Comparison of ENCODE assay signal across 20 cellular contexts in genomic region chr1:1917304-1917976, GRCh38. TPM values are rescaled to one million over a fixed set of nuclear protein-coding genes. Genes with fewer than 3 reads are reported as not detected.
DNase-seq lines count a peak whose midpoint lies in the region; ATAC-seq, FAIRE-seq and TF ChIP-seq lines count a peak whose summit lies in the region.
"Had no signal": no experiment of that assay in that cellular context is flagged by ENCODE, and none has a peak within 500 bp of the region (broad histone marks: within the 10 kb centered on the region; RNA-seq: fewer than 3 reads in every experiment).

No MANE protein-coding gene starts in this region.

- H3K9me3 ChIP-seq in right cardiac atrium (ENCODE audit: control insufficient read depth, low read length) (no peaks in the 10 kb centered on the region), heart right ventricle (no peaks in the 10 kb centered on the region), body of pancreas (no peaks in the 10 kb centered on the region), endodermal cell (ENCODE audit: control insufficient read depth, low read length) (no peaks in the 10 kb centered on the region)
- H3K9me3 ChIP-seq: left lung had no signal

- peak in 2 of 3 donors; percentile 15 to 44 for TF ChIP-seq POLR2A in body of pancreas (IDR thresholded peaks at IDR 0.05)

- FAIRE-seq in RCC 7860 (lab: Jason Lieb, UNC): no peak
- FAIRE-seq: GM12891 had no signal

- H3K27ac ChIP-seq in right cardiac atrium (ENCODE audit: low read length) (no peak overlapping the region), heart right ventricle (no peak overlapping the region), body of pancreas (peak overlapping the region; percentile 81 to 96 (median 93)), endodermal cell (ENCODE audit: low read depth, low read length) (no peak overlapping the region)
- H3K27ac ChIP-seq: left lung had no signal

- TF ChIP-seq CTCF in heart right ventricle (IDR thresholded peaks at IDR 0.05) (no peak), body of pancreas (IDR thresholded peaks at IDR 0.05) (no peak), nephron (IDR thresholded peaks at IDR 0.05; ENCODE audit: unreplicated experiment in 3 of 3) (no peak), endodermal cell (conservative IDR thresholded peaks at IDR 0.05) (no peak)

- intact Hi-C loops in right cardiac atrium (cut with DNase I) (no loop called here), heart right ventricle (cut with DNase I) (no loop called here), body of pancreas (cut with DNase I) (no loop called here)

- WGBS in right cardiac atrium: 94% methylated on average over 14 of the region's 14 CpGs
- 93 to 96% methylated on average over 14 of the region's 14 CpGs for WGBS in heart right ventricle, 2 donors
- 31 to 34% methylated on average over 9 to 14 of the region's 14 CpGs for WGBS in body of pancreas, 2 donors
- WGBS in endodermal cell (ENCODE audit: insufficient coverage in 1 of 2, insufficient read length in 1 of 2), 2 experiments: 88 to 93% methylated on average over 11 to 14 of the region's 14 CpGs

- H3K36me3 Mint-ChIP-seq in nephron (ENCODE audit: low read depth) (no peaks in the 10 kb centered on the region), endodermal cell (ENCODE audit: low read depth) (no peaks in the 10 kb centered on the region)
- H3K36me3 Mint-ChIP-seq: activated naive CD8-positive, alpha-beta T cell treated with anti-CD3 and anti-CD28 coated beads for 36 hours had no signal

- ATAC-seq in right cardiac atrium (no peak), heart right ventricle (no peak), body of pancreas (no peak), GM21786 (IDR thresholded peaks at IDR 0.05; ENCODE audit: unreplicated experiment) (no peak)
- ATAC-seq: activated CD4-positive, CD25-positive, alpha-beta regulatory T cell treated with anti-CD3 and anti-CD28 coated beads, Interleukin-2, amount 50 U/mL, for 24 hours; left lung had no signal

- no peak overlapping the region for H3K9ac ChIP-seq in endodermal cell (ENCODE audit: extremely low read depth, low read length, poor library complexity, severe bottlenecking)

- H3K4me1 Mint-ChIP-seq in nephron (peaks cover 22% of the 10 kb centered on the region), endodermal cell (no peaks in the 10 kb centered on the region)

- H3K36me3 ChIP-seq in heart right ventricle (no peaks in the 10 kb centered on the region), body of pancreas (replicated peaks in 1 of 2; ENCODE audit: insufficient read depth in 1 of 2, low read depth in 2 of 2) (no peaks in the 10 kb centered on the region), endodermal cell (ENCODE audit: control insufficient read depth, insufficient read depth, low read length) (no peaks in the 10 kb centered on the region)
- H3K36me3 ChIP-seq: left lung had no signal

- H3K4me3 ChIP-seq in right cardiac atrium (ENCODE audit: low read length) (no peak overlapping the region), heart right ventricle (no peak overlapping the region), body of pancreas (peak overlapping the region in 1 of 2 donors; percentile 1), endodermal cell (ENCODE audit: low read length) (no peak overlapping the region)

- H3K4me1 ChIP-seq in right cardiac atrium (ENCODE audit: control insufficient read depth, insufficient read depth, low read length): no peaks in the 10 kb centered on the region
- peaks cover 10 to 19% (median 13%) of the 10 kb centered on the region in 9 donors for H3K4me1 ChIP-seq in heart right ventricle
- peaks cover 60% of the 10 kb centered on the region for H3K4me1 ChIP-seq in body of pancreas
- H3K4me1 ChIP-seq in endodermal cell (ENCODE audit: control insufficient read depth, insufficient read depth, low read length): no peaks in the 10 kb centered on the region

- H3K4me3 Mint-ChIP-seq in nephron (peak overlapping the region; percentile 43 to 62 (median 57)), endodermal cell (no peak overlapping the region)

- H3K27me3 ChIP-seq in right cardiac atrium (ENCODE audit: control insufficient read depth, insufficient read depth) (no peaks in the 10 kb centered on the region), heart right ventricle (no peaks in the 10 kb centered on the region), body of pancreas (no peaks in the 10 kb centered on the region), endodermal cell (ENCODE audit: control insufficient read depth, insufficient read depth, low read length, poor library complexity, severe bottlenecking) (peaks cover 7% of the 10 kb centered on the region)

- H3K27ac Mint-ChIP-seq in nephron (no peak overlapping the region), endodermal cell (no peak overlapping the region)
- H3K27ac Mint-ChIP-seq: activated naive CD8-positive, alpha-beta T cell treated with anti-CD3 and anti-CD28 coated beads for 36 hours had no signal

- DNase-seq in right cardiac atrium (peak in 2 of 3 donors; percentile 42 to 55), heart right ventricle (no peak), body of pancreas (peak; percentile 52 to 68 (median 64)), endodermal cell (no peak), RCC 7860 (ENCODE audit: low spot score) (no peak), epidermal melanocyte (ENCODE audit: insufficient read length, low spot score) (no peak)
- DNase-seq: activated naive CD8-positive, alpha-beta T cell treated with anti-CD3 and anti-CD28 coated beads for 36 hours; central memory CD4-positive, alpha-beta T cell; GDM1; H7; left lung; NCI-H146; NCI-H226; retina; SHP77; T-helper 2 cell had no signal

- H3K27me3 Mint-ChIP-seq in nephron (ENCODE audit: low read depth) (peaks cover 13% of the 10 kb centered on the region), endodermal cell (ENCODE audit: insufficient read depth) (peaks cover 11% of the 10 kb centered on the region)
- H3K27me3 Mint-ChIP-seq: activated naive CD8-positive, alpha-beta T cell treated with anti-CD3 and anti-CD28 coated beads for 36 hours had no signal

- H3K9me3 Mint-ChIP-seq in nephron (no peaks in the 10 kb centered on the region), endodermal cell (no peaks in the 10 kb centered on the region)
- H3K9me3 Mint-ChIP-seq: activated naive CD8-positive, alpha-beta T cell treated with anti-CD3 and anti-CD28 coated beads for 36 hours had no signal

RNA-seq across cellular contexts. Expression of gene TMEM52, which starts 1.6 kb away (rescaled TPM):
- total RNA-seq in right cardiac atrium (under 1 TPM; 0.34 to 0.89 (median 0.59) TPM), heart right ventricle (1 to 10 TPM in 6 of 10 donors, under 1 TPM in 2, not detected in 2; 0.58 to 3.1 (median 1.9) TPM), body of pancreas (100 to 1,000 TPM in 1 of 2 donors, 10 to 100 TPM in 1; 65.6 to 107 TPM), endodermal cell (1 to 10 TPM; 6.0 to 6.3 TPM)
- polyA plus RNA-seq in right cardiac atrium (1.9 TPM), heart right ventricle (10 to 100 TPM in 1 of 2 donors, 1 to 10 TPM in 1; 1.0 to 11.5 TPM)
- 5.5 TPM for polyA plus RNA-seq in endodermal cell (2013, experiment 1 of 2)
- 6.3 TPM for polyA plus RNA-seq in endodermal cell (2013, experiment 2 of 2)

RNA-seq across cellular contexts. Expression of gene CALML6, which starts 2.4 kb away (rescaled TPM):
- total RNA-seq in right cardiac atrium (under 1 TPM in 2 of 4 donors, not detected in 2; 0.24 to 0.36 TPM), heart right ventricle (under 1 TPM in 2 of 10 donors, not detected in 8; 0.20 TPM), body of pancreas (1 to 10 TPM; 1.0 to 4.3 TPM), endodermal cell (1 to 10 TPM in 1 of 2 donors, under 1 TPM in 1; 0.89 to 1.4 TPM)
- polyA plus RNA-seq in right cardiac atrium (0.18 TPM), heart right ventricle (under 1 TPM; 0.09 to 0.88 TPM)
- 0.32 TPM for polyA plus RNA-seq in endodermal cell (2013, experiment 1 of 2)
- polyA plus RNA-seq in endodermal cell (2013, experiment 2 of 2): not detected

RNA-seq across cellular contexts. Expression of gene GNB1, which starts 26.6 kb away (rescaled TPM):
- total RNA-seq in right cardiac atrium (100 to 1,000 TPM; 152 to 205 (median 174) TPM), heart right ventricle (100 to 1,000 TPM; 139 to 228 (median 174) TPM), body of pancreas (10 to 100 TPM; 71.3 to 79.1 TPM), endodermal cell (100 to 1,000 TPM; 369 to 371 TPM)
- polyA plus RNA-seq in right cardiac atrium (73.7 TPM), heart right ventricle (100 to 1,000 TPM in 1 of 2 donors, 10 to 100 TPM in 1; 64.9 to 109 TPM)
- polyA plus RNA-seq in endodermal cell (2013, experiment 1 of 2): 346 TPM
- polyA plus RNA-seq in endodermal cell (2013, experiment 2 of 2): 334 TPM

Comparison
In these comparisons a context has a peak if more than half of its experiments do, and no peak if none do; other contexts are left out.
1. DNase-seq: peak in right cardiac atrium (2 of 3) and body of pancreas (4 of 4); none in heart right ventricle (0 of 2), endodermal cell (single experiment), RCC 7860 (single experiment) and epidermal melanocyte (single experiment).
2. H3K27ac ChIP-seq: peak in body of pancreas (4 of 4); none in right cardiac atrium (single experiment), heart right ventricle (0 of 10) and endodermal cell (single experiment).
3. RNA of gene TMEM52, which starts 1.6 kb away (total RNA-seq): 65.6 to 107 TPM in body of pancreas; 6.0 to 6.3 TPM in endodermal cell, 0.58 to 3.1 TPM in heart right ventricle and 0.34 to 0.89 TPM in right cardiac atrium; every median in the first group is over 4 times any median in the second.